Comparison of ENCODE assay signal across 8 cellular contexts in genomic region chr14:68363841-68364711, GRCh38.
DNase-seq lines count a peak whose midpoint lies in the region; ATAC-seq, FAIRE-seq and TF ChIP-seq lines count a peak whose summit lies in the region.
"Had no signal": no experiment of that assay in that cellular context is flagged by ENCODE, and none has a peak within 500 bp of the region (broad histone marks: within the 10 kb centered on the region; RNA-seq: fewer than 3 reads in every experiment).

No MANE protein-coding gene starts in this region.

- no peak for ATAC-seq in RWPE2 (ENCODE audit: low read depth)
- peak; percentile 38 for ATAC-seq in naive thymus-derived CD4-positive, alpha-beta T cell
- no peak for ATAC-seq in activated T-helper 17 cell treated with anti-CD3 and anti-CD28 coated beads, Interleukin-2, amount 50 U/mL, for 72 hours (replicated peaks)

- peak overlapping the region; percentile 34 for H3K27ac ChIP-seq in RWPE2 (ENCODE audit: poor library complexity, severe bottlenecking)
- H3K27ac ChIP-seq in naive thymus-derived CD4-positive, alpha-beta T cell (ENCODE audit: low read depth, low read length) = no peak overlapping the region
- H3K27ac ChIP-seq in RWPE1 = no peak overlapping the region; the same call in 1 of the 2 replicates

- peak overlapping the region; percentile 78 for H3K4me3 Mint-ChIP-seq in glutamatergic neuron (ENCODE audit: unreplicated experiment)
- H3K4me3 Mint-ChIP-seq in naive thymus-derived CD4-positive, alpha-beta T cell = peak overlapping the region in 2 of 10 donors; percentile 1 to 27
- H3K4me3 Mint-ChIP-seq in activated T-helper 17 cell treated with anti-CD3 and anti-CD28 coated beads, Interleukin-2, amount 50 U/mL, for 72 hours = no peak overlapping the region

- H3K9me3 Mint-ChIP-seq in glutamatergic neuron (ENCODE audit: unreplicated experiment) = peaks cover 4% of the 10 kb centered on the region
- H3K9me3 Mint-ChIP-seq in naive thymus-derived CD4-positive, alpha-beta T cell = no peaks in the 10 kb centered on the region
- no peaks in the 10 kb centered on the region for H3K9me3 Mint-ChIP-seq in activated T-helper 17 cell treated with anti-CD3 and anti-CD28 coated beads, Interleukin-2, amount 50 U/mL, for 72 hours

- H3K4me1 ChIP-seq in RWPE2 (ENCODE audit: insufficient read depth, poor library complexity, severe bottlenecking) = peaks cover 21% of the 10 kb centered on the region
- peaks cover 0 to 24% of the 10 kb centered on the region in 2 donors for H3K4me1 ChIP-seq in naive thymus-derived CD4-positive, alpha-beta T cell (ENCODE audit: control insufficient read depth in 2 of 2, insufficient read depth in 2 of 2, low read length in 2 of 2)

- peak; percentile 84 for FAIRE-seq in urothelium cell line (lab: Jason Lieb, UNC)
- FAIRE-seq: RCC 7860 had no signal

- H3K9me3 ChIP-seq in RWPE2 (ENCODE audit: severe bottlenecking) = no peaks in the 10 kb centered on the region
- H3K9me3 ChIP-seq in naive thymus-derived CD4-positive, alpha-beta T cell (ENCODE audit: control insufficient read depth in 2 of 3, low read length in 3 of 3) = no peaks in the 10 kb centered on the region

- DNase-seq in RWPE2 (ENCODE audit: low spot score) (no peak), glutamatergic neuron (peak; percentile 74), urothelium cell line (ENCODE audit: low spot score) (peak; percentile 58), NCI-H1048 (lab: John Stamatoyannopoulos, UW) (no peak), RWPE1 (ENCODE audit: low spot score) (no peak)
- no peak for DNase-seq in naive thymus-derived CD4-positive, alpha-beta T cell

- H3K27me3 ChIP-seq in RWPE2 (ENCODE audit: insufficient read depth, poor library complexity, severe bottlenecking) = no peaks in the 10 kb centered on the region
- H3K27me3 ChIP-seq in naive thymus-derived CD4-positive, alpha-beta T cell (ENCODE audit: control insufficient read depth in 2 of 2, insufficient read depth in 2 of 2, low read length in 2 of 2) = no peaks in the 10 kb centered on the region

- H3K4me1 Mint-ChIP-seq in glutamatergic neuron (ENCODE audit: low read depth, unreplicated experiment) = peaks cover 20% of the 10 kb centered on the region
- peaks cover 19 to 74% (median 58%) of the 10 kb centered on the region in 7 donors for H3K4me1 Mint-ChIP-seq in naive thymus-derived CD4-positive, alpha-beta T cell
- H3K4me1 Mint-ChIP-seq in activated T-helper 17 cell treated with anti-CD3 and anti-CD28 coated beads, Interleukin-2, amount 50 U/mL, for 72 hours = peaks cover 32% of the 10 kb centered on the region

- H3K36me3 ChIP-seq in RWPE2 (ENCODE audit: low read depth) = no peaks in the 10 kb centered on the region
- H3K36me3 ChIP-seq in naive thymus-derived CD4-positive, alpha-beta T cell (ENCODE audit: control insufficient read depth in 2 of 3, insufficient read depth in 3 of 3, low read length in 3 of 3) = no peaks in the 10 kb centered on the region

- no peaks in the 10 kb centered on the region for H3K36me3 Mint-ChIP-seq in glutamatergic neuron (ENCODE audit: unreplicated experiment)
- peaks cover 0 to 3% (median 3%) of the 10 kb centered on the region in 5 donors for H3K36me3 Mint-ChIP-seq in naive thymus-derived CD4-positive, alpha-beta T cell
- no peaks in the 10 kb centered on the region for H3K36me3 Mint-ChIP-seq in activated T-helper 17 cell treated with anti-CD3 and anti-CD28 coated beads, Interleukin-2, amount 50 U/mL, for 72 hours (ENCODE audit: low read depth)

- CTCF ChIA-PET in naive thymus-derived CD4-positive, alpha-beta T cell (lab: Charles Lee) = interaction anchor here (1.0 to 1.2 kb wide), 2 partner anchors 12 to 115 kb away, joined by 3 read pairs; no protein-coding TSS in a partner anchor
- CTCF ChIA-PET in RWPE1 (lab: Yijun Ruan, JAX) = interaction anchor here (0.6 kb wide), 1 partner anchor 425 kb away, joined by 4 read pairs; no protein-coding TSS in a partner anchor

- H3K27me3 Mint-ChIP-seq in glutamatergic neuron (ENCODE audit: unreplicated experiment) = peaks cover 3% of the 10 kb centered on the region
- no peaks in the 10 kb centered on the region for H3K27me3 Mint-ChIP-seq in naive thymus-derived CD4-positive, alpha-beta T cell
- no peaks in the 10 kb centered on the region for H3K27me3 Mint-ChIP-seq in activated T-helper 17 cell treated with anti-CD3 and anti-CD28 coated beads, Interleukin-2, amount 50 U/mL, for 72 hours

- intact Hi-C loops in naive thymus-derived CD4-positive, alpha-beta T cell (cut with micrococcal nuclease) = no loop called here

- no peak overlapping the region for H3K4me3 ChIP-seq in RWPE2 (ENCODE audit: severe bottlenecking)
- H3K4me3 ChIP-seq in naive thymus-derived CD4-positive, alpha-beta T cell (ENCODE audit: low read length) = no peak overlapping the region

- POLR2A ChIA-PET in naive thymus-derived CD4-positive, alpha-beta T cell (lab: Charles Lee) = interaction anchor here (1.1 kb wide), 1 partner anchor 421 kb away, joined by 3 read pairs; no protein-coding TSS in a partner anchor
- POLR2A ChIA-PET in RWPE1 (lab: Yijun Ruan, JAX; ENCODE audit: low non-redundant PET) = no interaction called here

- H3K27ac Mint-ChIP-seq in glutamatergic neuron (ENCODE audit: unreplicated experiment) = peak overlapping the region; percentile 82
- H3K27ac Mint-ChIP-seq in naive thymus-derived CD4-positive, alpha-beta T cell = peak overlapping the region in 8 of 9 donors; percentile 38 to 79 (median 70)
- H3K27ac Mint-ChIP-seq in activated T-helper 17 cell treated with anti-CD3 and anti-CD28 coated beads, Interleukin-2, amount 50 U/mL, for 72 hours = no peak overlapping the region

- TF ChIP-seq CTCF in RWPE2 (IDR thresholded peaks at IDR 0.05; ENCODE audit: poor library complexity, severe bottlenecking) (no peak), glutamatergic neuron (IDR thresholded peaks at IDR 0.05; ENCODE audit: partially characterized antibody, unreplicated experiment) (no peak), RWPE1 (conservative IDR thresholded peaks at IDR 0.05; ENCODE audit: low read depth) (no peak)

Comparison
In these comparisons a context has a peak if more than half of its experiments do, and no peak if none do; other contexts are left out.
1. DNase-seq: peak in glutamatergic neuron (single experiment) and urothelium cell line (single experiment); none in RWPE2 (single experiment), naive thymus-derived CD4-positive, alpha-beta T cell (0 of 9), NCI-H1048 (single experiment) and RWPE1 (single experiment).